ENCODE assay signal across 10 cellular contexts in genomic region chr10:119281581-119282071, GRCh38.
DNase-seq lines count a peak whose midpoint lies in the region; ATAC-seq and TF ChIP-seq lines count a peak whose summit lies in the region.
"Had no signal": no experiment of that assay in that cellular context is flagged by ENCODE, and none has a peak within 500 bp of the region (broad histone marks: within the 10 kb centered on the region; RNA-seq: fewer than 3 reads in every experiment).

No MANE protein-coding gene starts in this region.

- H3K27ac ChIP-seq in suprapubic skin, result peak overlapping the region; percentile 17
- H3K27ac ChIP-seq: PC-9 had no signal

- intact Hi-C loops in activated naive CD4-positive, alpha-beta T cell treated with anti-CD3 and anti-CD28 coated beads for 36 hours (cut with micrococcal nuclease), result no loop called here

- peaks cover 54% of the 10 kb centered on the region for H3K4me1 Mint-ChIP-seq in activated naive CD4-positive, alpha-beta T cell treated with anti-CD3 and anti-CD28 coated beads for 36 hours (ENCODE audit: low read depth)

- H3K36me3 ChIP-seq in MG63, result no peaks in the 10 kb centered on the region
- H3K36me3 ChIP-seq in suprapubic skin, result no peaks in the 10 kb centered on the region

- no peak for TF ChIP-seq EP300 in suprapubic skin (IDR thresholded peaks at IDR 0.05)

- peaks cover 4% of the 10 kb centered on the region for H3K36me3 Mint-ChIP-seq in activated naive CD4-positive, alpha-beta T cell treated with anti-CD3 and anti-CD28 coated beads for 36 hours (ENCODE audit: low read depth)

- no peak overlapping the region for H3K4me3 ChIP-seq in MG63
- no peak overlapping the region for H3K4me3 ChIP-seq in suprapubic skin
- H3K4me3 ChIP-seq: PC-9 had no signal

- TF ChIP-seq CTCF in suprapubic skin (IDR thresholded peaks at IDR 0.05), result no peak

- H3K27me3 Mint-ChIP-seq in activated naive CD4-positive, alpha-beta T cell treated with anti-CD3 and anti-CD28 coated beads for 36 hours (ENCODE audit: low read depth), result no peaks in the 10 kb centered on the region
- H3K27me3 Mint-ChIP-seq: activated naive CD8-positive, alpha-beta T cell treated with anti-CD3 and anti-CD28 coated beads, Interleukin-2, amount 10 ng/mL, durations not matched to agents 7 days and 5 days had no signal

- H3K27me3 ChIP-seq in MG63, result no peaks in the 10 kb centered on the region
- H3K27me3 ChIP-seq in suprapubic skin, result no peaks in the 10 kb centered on the region

- peak; percentile 75 for DNase-seq in MG63
- DNase-seq in anterior cingulate cortex (lab: John Stamatoyannopoulos, UW), result peak in 51 of 58 donors; percentile 8 to 96 (median 47)
- DNase-seq in kidney tubule cell (ENCODE audit: low spot score), result peak; percentile 33
- no peak for DNase-seq in suprapubic skin (ENCODE audit: low spot score in 2 of 2)
- no peak for DNase-seq in activated naive CD4-positive, alpha-beta T cell treated with anti-CD3 and anti-CD28 coated beads for 36 hours
- no peak for DNase-seq in activated T-cell treated with anti-CD3 and anti-CD28 coated beads for 4 hours
- DNase-seq: activated naive CD8-positive, alpha-beta T cell treated with anti-CD3 and anti-CD28 coated beads, Interleukin-2, amount 10 ng/mL, durations not matched to agents 7 days and 5 days; PC-9 had no signal

- H3K4me3 Mint-ChIP-seq in activated naive CD4-positive, alpha-beta T cell treated with anti-CD3 and anti-CD28 coated beads for 36 hours, result no peak overlapping the region
- H3K4me3 Mint-ChIP-seq: activated naive CD8-positive, alpha-beta T cell treated with anti-CD3 and anti-CD28 coated beads, Interleukin-2, amount 10 ng/mL, durations not matched to agents 7 days and 5 days had no signal

- no peak for TF ChIP-seq POLR2A in suprapubic skin (IDR thresholded peaks at IDR 0.05)

- H3K4me1 ChIP-seq in suprapubic skin, result peaks cover 63% of the 10 kb centered on the region

- H3K9me3 Mint-ChIP-seq in activated naive CD4-positive, alpha-beta T cell treated with anti-CD3 and anti-CD28 coated beads for 36 hours, result no peaks in the 10 kb centered on the region
- H3K9me3 Mint-ChIP-seq: activated naive CD8-positive, alpha-beta T cell treated with anti-CD3 and anti-CD28 coated beads, Interleukin-2, amount 10 ng/mL, durations not matched to agents 7 days and 5 days had no signal

- H3K27ac Mint-ChIP-seq in activated naive CD4-positive, alpha-beta T cell treated with anti-CD3 and anti-CD28 coated beads for 36 hours, result no peak overlapping the region
- H3K27ac Mint-ChIP-seq: activated naive CD8-positive, alpha-beta T cell treated with anti-CD3 and anti-CD28 coated beads, Interleukin-2, amount 10 ng/mL, durations not matched to agents 7 days and 5 days had no signal

- CTCF ChIA-PET in activated naive CD4-positive, alpha-beta T cell treated with anti-CD3 and anti-CD28 coated beads for 36 hours (lab: Charles Lee), result interaction anchor here (1.2 kb wide), 1 partner anchor 10 kb away, joined by 4 read pairs; no protein-coding TSS in a partner anchor

- H3K9me3 ChIP-seq in MG63, result no peaks in the 10 kb centered on the region
- no peaks in the 10 kb centered on the region for H3K9me3 ChIP-seq in suprapubic skin

- ATAC-seq in HG03354 (IDR thresholded peaks at IDR 0.05; ENCODE audit: poor library complexity, severe bottlenecking, unreplicated experiment), result no peak
- no peak for ATAC-seq in GM21447 (IDR thresholded peaks at IDR 0.05; ENCODE audit: unreplicated experiment)

- 41% methylated on average over 8 of the region's 13 CpGs for WGBS in suprapubic skin

Comparison
In these comparisons a context has a peak if more than half of its experiments do, and no peak if none do; other contexts are left out.
1. DNase-seq: peak in MG63 (single experiment), anterior cingulate cortex (51 of 58) and kidney tubule cell (single experiment); none in suprapubic skin (0 of 2), activated naive CD4-positive, alpha-beta T cell treated with anti-CD3 and anti-CD28 coated beads for 36 hours (single experiment) and activated T-cell treated with anti-CD3 and anti-CD28 coated beads for 4 hours (single experiment).